ENCODE assay signal across 8 cellular contexts in genomic region chr1:184386271-184387068, GRCh38. TPM values are rescaled to one million over a fixed set of nuclear protein-coding genes. Genes with fewer than 3 reads are reported as not detected.
DNase-seq lines count a peak whose midpoint lies in the region; ATAC-seq and TF ChIP-seq lines count a peak whose summit lies in the region.

A gene with protein sequence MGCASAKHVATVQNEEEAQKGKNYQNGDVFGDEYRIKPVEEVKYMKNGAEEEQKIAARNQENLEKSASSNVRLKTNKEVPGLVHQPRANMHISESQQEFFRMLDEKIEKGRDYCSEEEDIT (plus strand): TSS chr1:184387029. CDS start chr1:184477510, 90,481 bp downstream.

- peaks cover 0 to 7% (median 0%) of the 10 kb centered on the region in 3 donors for H3K36me3 Mint-ChIP-seq in CD8-positive, alpha-beta memory T cell

- intact Hi-C loops in PC-3 (cut with micrococcal nuclease), result loop anchor here (5.0 to 10.0 kb wide), 4 partner anchors 142 to 308 kb away; no protein-coding TSS in a partner anchor
- intact Hi-C loops in esophagus muscularis mucosa (cut with DNase I), result loop anchor here (5.0 kb wide), 4 partner anchors 96 to 276 kb away; no protein-coding TSS in a partner anchor

- peak within 1 kb of the TSS; percentile 56 for H3K4me3 ChIP-seq in CD8-positive, alpha-beta memory T cell (ENCODE audit: low read length)
- H3K4me3 ChIP-seq in PC-3 (ENCODE audit: low read length) (peak within 1 kb of the TSS; percentile 90), esophagus muscularis mucosa (peak within 1 kb of the TSS; percentile 81 to 96 (median 94)), muscle layer of colon (ENCODE audit: low read depth in 1 of 2, low read length in 2 of 2) (peak within 1 kb of the TSS; percentile 87 to 90)

- H3K4me1 Mint-ChIP-seq in CD8-positive, alpha-beta memory T cell, result peaks cover 23 to 42% (median 33%) of the 10 kb centered on the region in 3 donors

- no peaks in the 10 kb centered on the region for H3K9me3 Mint-ChIP-seq in CD8-positive, alpha-beta memory T cell

- peaks cover 6% of the 10 kb centered on the region for H3K27me3 ChIP-seq in CD8-positive, alpha-beta memory T cell (ENCODE audit: insufficient read depth, low read length, poor library complexity, severe bottlenecking)
- no peaks in the 10 kb centered on the region for H3K27me3 ChIP-seq in PC-3 (ENCODE audit: low read length)
- no peaks in the 10 kb centered on the region for H3K27me3 ChIP-seq in esophagus muscularis mucosa
- H3K27me3 ChIP-seq in muscle layer of colon (ENCODE audit: control insufficient read depth in 1 of 2, insufficient read depth in 2 of 2, low read length in 2 of 2), result peaks cover 0 to 4% of the 10 kb centered on the region in 2 donors

- peak within 1 kb of the TSS; percentile 89 for H2AFZ ChIP-seq in PC-3 (ENCODE audit: low read length)

- DNase-seq in CD8-positive, alpha-beta memory T cell, result peak; percentile 22 to 83 (median 76)
- peak in 47 of 76 experiments; percentile 2 to 58 (median 33) for DNase-seq in HUDEP-2 (lab: John Stamatoyannopoulos, UW; ENCODE audit: unreplicated experiment in 76 of 76)
- peak; percentile 73 for DNase-seq in PC-3
- peak; percentile 81 to 85 for DNase-seq in activated T-cell treated with anti-CD3 and anti-CD28 coated beads, Interleukin-2, amount 50 U/mL, for 48 hours
- peak; percentile 95 for DNase-seq in esophagus muscularis mucosa (ENCODE audit: extremely low spot score)
- peak; percentile 83 for DNase-seq in stimulated activated CD8-positive, alpha-beta memory T cell treated with anti-CD3 and anti-CD28 coated beads, Interleukin-4, amount 100 ng/mL, for 48 hours

- H3K9me2 ChIP-seq in PC-3 (replicated peaks; ENCODE audit: low read length), result no peaks in the 10 kb centered on the region

- no TSS peak for BruUV-seq in PC-3 (replicated peaks; lab: Mats Ljungman, UMichigan)

- TF ChIP-seq CTCF in PC-3 (conservative IDR thresholded peaks at IDR 0.05; ENCODE audit: low read depth, low read length) (no peak), esophagus muscularis mucosa (IDR thresholded peaks at IDR 0.05) (no peak)

- H3K9me3 ChIP-seq in CD8-positive, alpha-beta memory T cell (ENCODE audit: low read length), result no peaks in the 10 kb centered on the region
- H3K9me3 ChIP-seq in PC-3 (ENCODE audit: low read length), result no peaks in the 10 kb centered on the region
- H3K9me3 ChIP-seq in esophagus muscularis mucosa, result no peaks in the 10 kb centered on the region
- no peaks in the 10 kb centered on the region for H3K9me3 ChIP-seq in muscle layer of colon (ENCODE audit: low read length)

- peak within 1 kb of the TSS; percentile 18 to 97 (median 92) for H3K27ac Mint-ChIP-seq in CD8-positive, alpha-beta memory T cell

- peak within 1 kb of the TSS; percentile 84 to 97 (median 90) for H3K4me3 Mint-ChIP-seq in CD8-positive, alpha-beta memory T cell

- H3K27ac ChIP-seq in CD8-positive, alpha-beta memory T cell (ENCODE audit: low read depth, low read length), result peak within 1 kb of the TSS; percentile 66
- H3K27ac ChIP-seq in PC-3 (ENCODE audit: low read length) (no peak within 1 kb of the TSS), esophagus muscularis mucosa (replicated peaks in 1 of 4) (peak within 1 kb of the TSS; percentile 91 to 97 (median 92)), muscle layer of colon (ENCODE audit: low read depth, low read length) (peak within 1 kb of the TSS; percentile 73)

- peak; percentile 87 for TF ChIP-seq POLR2A in esophagus muscularis mucosa (IDR thresholded peaks at IDR 0.05; ENCODE audit: low read depth)

- WGBS in esophagus muscularis mucosa, result 7% methylated on average over 3 of the region's 78 CpGs

- H3K79me2 ChIP-seq in PC-3 (ENCODE audit: low read length), result 0 out of 2 replicates have a peak, but pooled peaks cover 4% of the 10 kb centered on the region

- peak within 1 kb of the TSS; percentile 61 for H3K9ac ChIP-seq in PC-3 (ENCODE audit: low read length)
- H3K9ac ChIP-seq in muscle layer of colon (ENCODE audit: low read length), result peak within 1 kb of the TSS; percentile 68

- no peaks in the 10 kb centered on the region for H3K36me3 ChIP-seq in CD8-positive, alpha-beta memory T cell (ENCODE audit: insufficient read depth, low read length)
- H3K36me3 ChIP-seq in PC-3 (ENCODE audit: low read depth, low read length) (no peaks in the 10 kb centered on the region), esophagus muscularis mucosa (no peaks in the 10 kb centered on the region), muscle layer of colon (ENCODE audit: insufficient read depth, low read length) (no peaks in the 10 kb centered on the region)

- peaks cover 21 to 42% of the 10 kb centered on the region in 2 donors for H3K27me3 Mint-ChIP-seq in CD8-positive, alpha-beta memory T cell

- H3K4me1 ChIP-seq in CD8-positive, alpha-beta memory T cell (ENCODE audit: insufficient read depth, low read length), result peaks cover 8% of the 10 kb centered on the region
- H3K4me1 ChIP-seq in PC-3 (ENCODE audit: insufficient read depth, low read length) (peaks cover 10% of the 10 kb centered on the region; the same call in 1 of the 2 replicates), esophagus muscularis mucosa (peaks cover 23 to 42% (median 38%) of the 10 kb centered on the region in 4 donors), muscle layer of colon (ENCODE audit: insufficient read depth, low read length) (peaks cover 23% of the 10 kb centered on the region)

- CTCF ChIA-PET in CD8-positive, alpha-beta memory T cell (lab: Charles Lee), result interaction anchor here (0.6 to 1.4 kb wide), 4 partner anchors 9 to 359 kb away, joined by 3 to 5 read pairs (median 4); no protein-coding TSS in a partner anchor
- CTCF ChIA-PET in PC-3 (lab: Charles Lee), result interaction anchor here (0.6 to 0.8 kb wide), 2 partner anchors 22 to 144 kb away, joined by 3 to 5 read pairs; no protein-coding TSS in a partner anchor

- H4K20me1 ChIP-seq in PC-3 (ENCODE audit: low read length), result no peaks in the 10 kb centered on the region

- POLR2A ChIA-PET in CD8-positive, alpha-beta memory T cell (lab: Charles Lee), result interaction anchor here (0.5 to 0.6 kb wide), 2 partner anchors 21 to 429 kb away, joined by 3 to 6 read pairs; no protein-coding TSS in a partner anchor
- POLR2A ChIA-PET in PC-3 (lab: Charles Lee; ENCODE audit: unreplicated experiment), result interaction anchor here (0.5 kb wide), 3 partner anchors 105 to 986 kb away, joined by 3 to 4 read pairs (median 3); no protein-coding TSS in a partner anchor

- peak within 1 kb of the TSS; percentile 97 for H3K4me2 ChIP-seq in PC-3 (ENCODE audit: low read length)

- ATAC-seq in GM21367 (IDR thresholded peaks at IDR 0.05; ENCODE audit: unreplicated experiment) (peak; percentile 86), PC-3 (peak; percentile 78)

- no peaks in the 10 kb centered on the region for H3F3A ChIP-seq in PC-3 (ENCODE audit: low read length, unreplicated experiment)

- TF ChIP-seq EP300 in esophagus muscularis mucosa (IDR thresholded peaks at IDR 0.05), result no peak

RNA-seq across cellular contexts. Expression of the gene that starts here (rescaled TPM):
- 1 to 10 TPM; 6.8 to 8.2 TPM for total RNA-seq in CD8-positive, alpha-beta memory T cell
- polyA plus RNA-seq in CD8-positive, alpha-beta memory T cell, result 23.4 TPM
- total RNA-seq in PC-3 (2014; rRNA removed) (1.3 and 7.3 TPM in 2 replicates), esophagus muscularis mucosa (10 to 100 TPM; 39.5 to 91.7 (median 58.8) TPM)

Comparison
In these comparisons a context has a peak if more than half of its experiments do, and no peak if none do; other contexts are left out.
1. DNase-seq: peak in every context shown above with its lines; median percentile 95 in esophagus muscularis mucosa; 83 in activated T-cell treated with anti-CD3 and anti-CD28 coated beads, Interleukin-2, amount 50 U/mL, for 48 hours; 83 in stimulated activated CD8-positive, alpha-beta memory T cell treated with anti-CD3 and anti-CD28 coated beads, Interleukin-4, amount 100 ng/mL, for 48 hours; 76 in CD8-positive, alpha-beta memory T cell; 73 in PC-3; 33 in HUDEP-2.